37 cellular contexts compared by ENCODE assay signal in the genomic region with DNA sequence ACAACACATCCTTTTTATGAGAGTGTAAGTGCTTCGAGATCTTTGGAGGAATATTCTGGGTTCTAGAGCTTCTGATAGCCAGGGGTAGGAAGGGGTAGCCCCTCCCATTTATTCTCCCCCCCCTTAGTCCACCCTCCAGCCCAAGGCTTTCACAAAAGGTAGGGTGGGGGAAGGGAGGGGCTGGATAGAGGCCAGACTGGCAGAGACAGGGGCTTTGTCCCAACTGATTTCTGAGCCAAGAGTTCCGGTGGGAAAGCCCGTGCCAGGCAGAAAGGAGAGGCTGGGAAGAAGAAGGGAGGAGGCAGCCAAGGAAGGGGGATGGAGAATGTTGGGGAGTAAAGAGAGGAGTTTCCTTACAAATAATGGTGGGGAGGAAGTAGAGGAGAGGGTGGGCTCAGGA. TPM values are rescaled to one million over a fixed set of nuclear protein-coding genes. Genes with fewer than 3 reads are reported as not detected.
"Had no signal": no experiment of that assay in that cellular context is flagged by ENCODE, and none has a peak within 500 bp of the region (broad histone marks: within the 10 kb centered on the region; RNA-seq: fewer than 3 reads in every experiment).

No MANE protein-coding gene starts in this region.

- DNase-seq: activated CD4-positive, alpha-beta memory T cell treated with anti-CD3 and anti-CD28 coated beads, Interleukin-2, amount 10 ng/mL, durations not matched to agents 7 days and 5 days; activated CD4-positive, alpha-beta T cell treated with anti-CD3 and anti-CD28 coated beads for 1 hour; activated CD4-positive, alpha-beta T cell treated with anti-CD3 and anti-CD28 coated beads for 48 hours; activated CD4-positive, CD25-positive, alpha-beta regulatory T cell; activated CD8-positive, alpha-beta memory T cell treated with anti-CD3 and anti-CD28 coated beads for 24 hours; activated CD8-positive, alpha-beta memory T cell treated with anti-CD3 and anti-CD28 coated beads, Interleukin-2, amount 10 ng/mL, durations not matched to agents 7 days and 5 days; activated CD8-positive, alpha-beta memory T cell treated with anti-CD3 and anti-CD28 coated beads, Interleukin-2, amount 50 U/mL, for 48 hours; activated effector memory CD4-positive, alpha-beta T cell treated with Interleukin-2 at 50 U/mL for 16 hours; activated naive CD4-positive, alpha-beta T cell treated with anti-CD3 and anti-CD28 coated beads, Interleukin-2, amount 50 U/mL, for 16 hours; activated T-cell treated with anti-CD3 and anti-CD28 coated beads, Interleukin-2, amount 50 U/mL, for 48 hours; Karpas-422; KBM-7; MG63; NCI-H1048; NCI-H1105 treated with DMSO at 0.1 percent for 48 hours; NCI-H1436; NCI-H1694 treated with DMSO at 0.1 percent for 48 hours; NCI-H2029; NCI-H2107; NCI-H2171; NCI-H510A; NCI-H526; NCI-H748 treated with DMSO at 0.1 percent for 48 hours; NK-92 treated with Interleukin-12 subunit alpha and Interleukin-12 subunit beta, amount 100 ng/mL, for 24 hours; PC-9; SHP77; SJCRH30; T1000; WERI-Rb-1 had no signal

- FAIRE-seq: bronchial epithelial cell, RCC 7860 had no signal

- H3K27ac ChIP-seq: ascending aorta, PC-9, SJCRH30, SK-N-MC had no signal

- H3K36me3 ChIP-seq: ascending aorta, MG63, SJCRH30, WERI-Rb-1 had no signal

- H3K9me3 ChIP-seq: ascending aorta, MG63, SJCRH30 had no signal

- H3K4me3 ChIP-seq: ascending aorta, MG63, PC-9, SJCRH30, SK-N-MC had no signal

RNA-seq across cellular contexts. Expression of a gene that starts 3.1 kb away (rescaled TPM):
- total RNA-seq: activated CD4-positive, alpha-beta memory T cell treated with anti-CD3 and anti-CD28 coated beads, Interleukin-2, amount 10 ng/mL, durations not matched to agents 7 days and 5 days; ascending aorta; bronchial epithelial cell; chondrocyte; OCI-LY7; PC-9; SJCRH30; T-helper 1 cell treated with Interleukin-12 subunit alpha and Interleukin-12 subunit beta and Interleukin-4 antibody, amounts not matched to agents 30 ng/mL and 1 ng/mL, for 36 hours; T-helper 2 cell treated with Interferon-gamma antibody and Interleukin-4, amounts not matched to agents 100 ng/mL and 5 ng/mL, for 36 hours had no signal

RNA-seq across cellular contexts. Expression of a gene that starts 25.8 kb away (rescaled TPM):
- total RNA-seq: activated CD4-positive, alpha-beta memory T cell treated with anti-CD3 and anti-CD28 coated beads, Interleukin-2, amount 10 ng/mL, durations not matched to agents 7 days and 5 days; activated CD8-positive, alpha-beta memory T cell treated with anti-CD3 and anti-CD28 coated beads, Interleukin-2, amount 10 ng/mL, durations not matched to agents 7 days and 5 days; chondrocyte; PC-9; T-helper 1 cell treated with Interleukin-12 subunit alpha and Interleukin-12 subunit beta and Interleukin-4 antibody, amounts not matched to agents 30 ng/mL and 1 ng/mL, for 36 hours; T-helper 2 cell treated with Interferon-gamma antibody and Interleukin-4, amounts not matched to agents 100 ng/mL and 5 ng/mL, for 36 hours had no signal

RNA-seq across cellular contexts. Expression of a gene that starts 32.1 kb away (rescaled TPM):
- total RNA-seq: activated CD4-positive, alpha-beta memory T cell treated with anti-CD3 and anti-CD28 coated beads, Interleukin-2, amount 10 ng/mL, durations not matched to agents 7 days and 5 days; activated CD8-positive, alpha-beta memory T cell treated with anti-CD3 and anti-CD28 coated beads, Interleukin-2, amount 10 ng/mL, durations not matched to agents 7 days and 5 days; OCI-LY7; T-helper 2 cell treated with Interferon-gamma antibody and Interleukin-4, amounts not matched to agents 100 ng/mL and 5 ng/mL, for 36 hours had no signal
